In the genomic region with DNA sequence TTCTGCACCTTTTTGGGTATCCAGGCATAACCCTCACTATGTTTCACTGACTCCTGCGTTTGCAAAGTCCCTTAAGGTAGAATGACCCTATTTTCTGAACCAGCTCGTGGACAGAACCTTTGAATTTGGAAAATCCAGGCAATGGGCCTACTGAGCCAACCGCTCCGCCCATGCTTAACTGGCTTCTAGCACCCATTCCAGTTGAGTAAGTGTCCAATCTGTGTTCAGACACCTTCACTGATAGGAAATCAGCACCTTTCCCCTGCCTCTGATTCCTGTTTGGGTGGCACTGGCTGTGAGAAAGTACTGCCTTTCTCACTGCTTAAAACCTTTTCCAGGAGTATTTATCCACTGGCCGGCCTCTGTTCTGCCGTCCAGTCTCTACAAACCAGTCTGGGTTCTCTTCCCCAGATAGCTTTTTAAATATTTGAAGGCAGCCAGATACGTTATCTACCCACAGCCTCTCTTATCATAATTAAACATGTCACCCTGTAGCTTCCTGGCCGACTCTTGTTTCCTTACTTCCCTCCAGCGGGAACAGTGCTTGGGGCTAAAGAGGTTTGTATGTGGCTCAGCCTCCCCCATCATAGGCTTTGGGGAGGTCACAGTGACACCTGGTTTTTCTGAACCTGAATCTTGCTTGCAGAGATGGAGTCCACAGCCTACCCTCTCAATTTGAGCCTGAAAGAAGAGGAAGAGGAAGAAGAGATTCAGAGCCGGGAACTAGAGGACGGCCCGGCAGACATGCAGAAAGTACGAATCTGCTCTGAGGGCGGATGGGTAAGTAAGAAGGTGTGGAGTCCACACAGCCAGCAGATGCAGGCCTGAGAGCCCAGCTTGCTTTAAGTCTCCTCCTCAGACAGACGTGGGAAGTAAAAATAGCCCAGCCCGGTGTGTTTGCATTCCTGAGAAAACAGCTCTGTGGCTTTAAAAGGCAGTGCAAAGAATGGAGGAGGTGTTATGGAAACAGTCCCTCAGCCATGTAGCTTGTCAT, we compare ENCODE assay signal across 8 cellular contexts. TPM values are rescaled to one million over a fixed set of nuclear protein-coding genes. Genes with fewer than 3 reads are reported as not detected.
A peak's percentile ranks its signal among the peaks of the same experiment; 100 is the strongest.
DNase-seq lines count a peak whose midpoint lies in the region; ATAC-seq and TF ChIP-seq lines count a peak whose summit lies in the region.

No MANE protein-coding gene starts in this region.

- H3K4me1 Mint-ChIP-seq in endothelial cell (ENCODE audit: unreplicated experiment), result peaks cover 48% of the 10 kb centered on the region
- H3K4me1 Mint-ChIP-seq in naive thymus-derived CD8-positive, alpha-beta T cell, result peaks cover 37 to 70% (median 58%) of the 10 kb centered on the region in 4 donors

- TF ChIP-seq POLR2A in Peyer's patch (IDR thresholded peaks at IDR 0.05), result no peak

- peak overlapping the region; percentile 42 to 88 (median 60) for H3K4me3 ChIP-seq in Peyer's patch

- no peak for TF ChIP-seq CTCF in Peyer's patch (IDR thresholded peaks at IDR 0.05)
- no peak for TF ChIP-seq CTCF in endothelial cell (IDR thresholded peaks at IDR 0.05; ENCODE audit: unreplicated experiment)

- H3K9me3 Mint-ChIP-seq in endothelial cell (ENCODE audit: unreplicated experiment), result no peaks in the 10 kb centered on the region
- H3K9me3 Mint-ChIP-seq in naive thymus-derived CD8-positive, alpha-beta T cell, result no peaks in the 10 kb centered on the region

- H3K36me3 ChIP-seq in Peyer's patch, result peaks cover 0 to 43% (median 0%) of the 10 kb centered on the region in 3 donors

- peaks cover 0 to 51% (median 8%) of the 10 kb centered on the region in 4 donors for H3K4me1 ChIP-seq in Peyer's patch

- peak overlapping the region; percentile 88 for H3K27ac Mint-ChIP-seq in endothelial cell (ENCODE audit: unreplicated experiment)
- H3K27ac Mint-ChIP-seq in naive thymus-derived CD8-positive, alpha-beta T cell, result peak overlapping the region; percentile 40 to 92 (median 88)

- peak overlapping the region; percentile 92 for H3K4me3 Mint-ChIP-seq in endothelial cell (ENCODE audit: unreplicated experiment)
- H3K4me3 Mint-ChIP-seq in naive thymus-derived CD8-positive, alpha-beta T cell, result peak overlapping the region; percentile 79 to 90 (median 85)

- POLR2A ChIA-PET in naive thymus-derived CD8-positive, alpha-beta T cell (lab: Charles Lee), result interaction anchor here (0.7 to 3.9 kb wide), 4 partner anchors 10 to 380 kb away, joined by 3 to 35 read pairs (median 6); partner anchors contain the start of gene TADA1

- no peak for ATAC-seq in naive thymus-derived CD8-positive, alpha-beta T cell
- ATAC-seq in GM19455 (IDR thresholded peaks at IDR 0.05; ENCODE audit: unreplicated experiment) (no peak), HG03469 (IDR thresholded peaks at IDR 0.05; ENCODE audit: unreplicated experiment) (no peak)

- peak overlapping the region; percentile 66 to 91 (median 88) for H3K27ac ChIP-seq in Peyer's patch

- H3K27me3 ChIP-seq in Peyer's patch, result no peaks in the 10 kb centered on the region

- H3K27me3 Mint-ChIP-seq in endothelial cell (ENCODE audit: unreplicated experiment), result peaks cover 11% of the 10 kb centered on the region
- no peaks in the 10 kb centered on the region for H3K27me3 Mint-ChIP-seq in naive thymus-derived CD8-positive, alpha-beta T cell

- peak; percentile 76 for DNase-seq in GF-D8 (lab: John Stamatoyannopoulos, UW)
- DNase-seq in Peyer's patch, result no peak
- no peak for DNase-seq in endothelial cell (ENCODE audit: low spot score)
- DNase-seq in naive thymus-derived CD8-positive, alpha-beta T cell, result peak in 1 of 10 donors; percentile 24
- no peak for DNase-seq in NCI-H146 (lab: John Stamatoyannopoulos, UW)
- no peak for DNase-seq in activated gamma-delta T cell (lab: John Stamatoyannopoulos, UW)

- H3K36me3 Mint-ChIP-seq in endothelial cell (ENCODE audit: low read depth, unreplicated experiment), result peaks cover 32% of the 10 kb centered on the region
- peaks cover 0 to 47% (median 8%) of the 10 kb centered on the region in 3 donors for H3K36me3 Mint-ChIP-seq in naive thymus-derived CD8-positive, alpha-beta T cell

- no peaks in the 10 kb centered on the region for H3K9me3 ChIP-seq in Peyer's patch

RNA-seq across cellular contexts. Expression of gene POGK, which starts 1.3 kb away (rescaled TPM):
- total RNA-seq in Peyer's patch, result 10 to 100 TPM; 14.7 to 40.4 (median 25.0) TPM
- total RNA-seq in endothelial cell (ENCODE audit: unreplicated experiment), result 42.2 TPM
- total RNA-seq in naive thymus-derived CD8-positive, alpha-beta T cell, result 10 to 100 TPM; 41.3 to 42.3 TPM
- 10 to 100 TPM; 13.9 to 23.0 (median 15.1) TPM for polyA plus RNA-seq in naive thymus-derived CD8-positive, alpha-beta T cell

RNA-seq across cellular contexts. Expression of gene TADA1, which starts 35.5 kb away (rescaled TPM):
- total RNA-seq in Peyer's patch (10 to 100 TPM in 1 of 4 donors, 1 to 10 TPM in 3; 6.6 to 13.5 (median 8.4) TPM), endothelial cell (ENCODE audit: unreplicated experiment) (11.7 TPM)
- total RNA-seq in naive thymus-derived CD8-positive, alpha-beta T cell, result 10 to 100 TPM; 16.6 to 18.1 TPM
- 10 to 100 TPM; 12.8 to 15.1 (median 15.0) TPM for polyA plus RNA-seq in naive thymus-derived CD8-positive, alpha-beta T cell
